Comparison of ENCODE assay signal across 2 cellular contexts in the genomic region with DNA sequence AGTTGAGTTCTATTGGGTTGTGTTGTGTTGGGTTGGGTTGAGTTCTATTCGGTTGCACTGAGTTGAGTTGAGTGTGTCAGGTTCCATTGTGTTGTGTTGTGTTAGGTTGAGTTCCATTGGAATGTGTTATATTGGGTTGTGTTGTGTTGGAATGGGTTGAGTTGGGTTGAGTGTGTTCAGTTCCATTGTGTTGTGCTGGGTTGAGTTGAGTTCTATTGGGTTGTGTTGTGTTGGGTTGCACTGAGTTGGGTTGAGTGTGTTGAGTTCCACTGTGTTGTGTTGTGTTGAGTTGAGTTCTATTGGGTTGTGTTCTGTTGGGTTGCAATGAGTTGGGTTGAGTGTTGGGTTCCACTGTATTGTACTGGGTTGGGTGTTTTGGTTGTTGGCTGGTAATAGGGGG.
TF ChIP-seq lines count a peak whose summit lies in the region.

No MANE protein-coding gene starts in this region.

TF ChIP-seq in HepG2, 621 proteins besides CTCF, POLR2A, EP300 and RAD21:
- TF ChIP-seq FOXP1 (IDR thresholded peaks at IDR 0.05) (0 out of 2 replicates have a peak, but pooled peaks have one; percentile 1), FOXP1 (CRISPR knock-in tag; IDR thresholded peaks at IDR 0.05) (no peak), MED8 (CRISPR knock-in tag; IDR thresholded peaks at IDR 0.05; ENCODE audit: insufficient replicate concordance) (no peak)

TF ChIP-seq in K562, 482 proteins besides CTCF, POLR2A, EP300 and RAD21:
- 0 out of 2 replicates have a peak, but pooled peaks have one; percentile 63 for TF ChIP-seq TSC22D4 (tag; IDR thresholded peaks at IDR 0.05)
- TF ChIP-seq, protein P1, sequence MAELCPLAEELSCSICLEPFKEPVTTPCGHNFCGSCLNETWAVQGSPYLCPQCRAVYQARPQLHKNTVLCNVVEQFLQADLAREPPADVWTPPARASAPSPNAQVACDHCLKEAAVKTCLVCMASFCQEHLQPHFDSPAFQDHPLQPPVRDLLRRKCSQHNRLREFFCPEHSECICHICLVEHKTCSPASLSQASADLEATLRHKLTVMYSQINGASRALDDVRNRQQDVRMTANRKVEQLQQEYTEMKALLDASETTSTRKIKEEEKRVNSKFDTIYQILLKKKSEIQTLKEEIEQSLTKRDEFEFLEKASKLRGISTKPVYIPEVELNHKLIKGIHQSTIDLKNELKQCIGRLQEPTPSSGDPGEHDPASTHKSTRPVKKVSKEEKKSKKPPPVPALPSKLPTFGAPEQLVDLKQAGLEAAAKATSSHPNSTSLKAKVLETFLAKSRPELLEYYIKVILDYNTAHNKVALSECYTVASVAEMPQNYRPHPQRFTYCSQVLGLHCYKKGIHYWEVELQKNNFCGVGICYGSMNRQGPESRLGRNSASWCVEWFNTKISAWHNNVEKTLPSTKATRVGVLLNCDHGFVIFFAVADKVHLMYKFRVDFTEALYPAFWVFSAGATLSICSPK (IDR thresholded peaks at IDR 0.05; ENCODE audit: borderline replicate concordance), result peak; percentile 14; the same call in 1 of the 2 replicates
- TF ChIP-seq MIER1 (IDR thresholded peaks at IDR 0.05; ENCODE audit: low read depth), result 0 out of 2 replicates have a peak, but pooled peaks have one; percentile 48
- TF ChIP-seq EHMT2 (IDR thresholded peaks at IDR 0.05), result peak; percentile 89
- TF ChIP-seq, protein P2, sequence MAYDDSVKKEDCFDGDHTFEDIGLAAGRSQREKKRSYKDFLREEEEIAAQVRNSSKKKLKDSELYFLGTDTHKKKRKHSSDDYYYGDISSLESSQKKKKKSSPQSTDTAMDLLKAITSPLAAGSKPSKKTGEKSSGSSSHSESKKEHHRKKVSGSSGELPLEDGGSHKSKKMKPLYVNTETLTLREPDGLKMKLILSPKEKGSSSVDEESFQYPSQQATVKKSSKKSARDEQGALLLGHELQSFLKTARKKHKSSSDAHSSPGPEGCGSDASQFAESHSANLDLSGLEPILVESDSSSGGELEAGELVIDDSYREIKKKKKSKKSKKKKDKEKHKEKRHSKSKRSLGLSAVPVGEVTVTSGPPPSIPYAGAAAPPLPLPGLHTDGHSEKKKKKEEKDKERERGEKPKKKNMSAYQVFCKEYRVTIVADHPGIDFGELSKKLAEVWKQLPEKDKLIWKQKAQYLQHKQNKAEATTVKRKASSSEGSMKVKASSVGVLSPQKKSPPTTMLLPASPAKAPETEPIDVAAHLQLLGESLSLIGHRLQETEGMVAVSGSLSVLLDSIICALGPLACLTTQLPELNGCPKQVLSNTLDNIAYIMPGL (CRISPR knock-in tag; IDR thresholded peaks at IDR 0.05), result no peak
TF ChIP-seq in K562: peak in this region for 4.
